ENCODE assay signal across 13 cellular contexts in the genomic region with DNA sequence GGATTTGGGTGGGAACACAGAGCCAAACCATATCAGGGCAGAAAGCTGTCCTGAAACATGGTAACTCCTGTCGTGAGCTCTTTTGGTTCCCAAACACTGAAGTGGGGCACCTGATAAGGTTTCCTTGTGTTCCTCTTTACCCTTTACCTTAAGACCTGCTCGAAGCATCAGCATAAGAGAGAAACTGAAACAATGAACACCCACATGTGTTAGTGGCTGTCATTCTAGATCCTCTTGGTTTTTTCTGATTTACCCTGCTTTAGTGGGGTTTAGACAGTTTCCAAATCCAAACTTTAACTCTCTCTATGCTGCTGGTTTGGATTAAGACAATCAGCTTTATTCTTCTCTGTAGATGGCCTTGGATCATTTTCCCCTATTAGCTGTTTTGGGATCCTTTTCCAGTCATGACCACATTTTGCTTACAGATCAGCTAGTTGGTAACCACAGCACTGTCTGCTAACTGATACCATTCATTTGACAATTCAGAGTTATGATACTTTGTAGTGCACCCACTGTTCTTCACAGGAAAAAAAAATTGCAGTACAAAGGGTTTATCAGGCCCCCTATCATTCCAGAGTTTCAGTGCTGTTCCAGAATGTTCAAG. TPM values are rescaled to one million over a fixed set of nuclear protein-coding genes. Genes with fewer than 3 reads are reported as not detected.
DNase-seq lines count a peak whose midpoint lies in the region; ATAC-seq and TF ChIP-seq lines count a peak whose summit lies in the region.
"Had no signal": no experiment of that assay in that cellular context is flagged by ENCODE, and none has a peak within 500 bp of the region (broad histone marks: within the 10 kb centered on the region; RNA-seq: fewer than 3 reads in every experiment).

No MANE protein-coding gene starts in this region.

- intact Hi-C loops in CD14-positive monocyte (cut with micrococcal nuclease), result loop anchor here in 1 of 2 donors (5.0 to 10.0 kb wide), 2 partner anchors 182 to 235 kb away; no protein-coding TSS in a partner anchor

- peaks cover 21% of the 10 kb centered on the region for H3K4me1 Mint-ChIP-seq in CD14-positive monocyte
- H3K4me1 Mint-ChIP-seq in IgD-negative memory B cell, result peaks cover 20 to 27% (median 21%) of the 10 kb centered on the region in 3 donors

- peak; percentile 48 for ATAC-seq in GM18907 (IDR thresholded peaks at IDR 0.05; ENCODE audit: unreplicated experiment)
- peak; percentile 74 for ATAC-seq in HG02798 (IDR thresholded peaks at IDR 0.05; ENCODE audit: poor library complexity, unreplicated experiment)

- H3K27me3 Mint-ChIP-seq in CD14-positive monocyte (ENCODE audit: low read depth in 3 of 3), result no peaks in the 10 kb centered on the region
- H3K27me3 Mint-ChIP-seq in IgD-negative memory B cell, result no peaks in the 10 kb centered on the region

- H3K27ac Mint-ChIP-seq in CD14-positive monocyte (peak overlapping the region; percentile 88 to 96 (median 94)), IgD-negative memory B cell (peak overlapping the region; percentile 87 to 93 (median 88))

- H3K9me3 Mint-ChIP-seq in CD14-positive monocyte (peaks cover 15 to 27% (median 20%) of the 10 kb centered on the region in 7 donors), IgD-negative memory B cell (peaks cover 4 to 25% (median 15%) of the 10 kb centered on the region in 3 donors)

- DNase-seq in CD14-positive monocyte (ENCODE audit: low spot score) (no peak), HPDE6-E6E7 (ENCODE audit: extremely low spot score) (no peak), epidermal melanocyte (ENCODE audit: insufficient read length, low spot score) (no peak), NCI-H526 treated with DMSO at 0.1 percent for 48 hours (lab: John Stamatoyannopoulos, UW) (no peak), NCI-H1092 treated with DMSO at 0.1 percent for 48 hours (lab: John Stamatoyannopoulos, UW) (no peak)
- DNase-seq: activated CD4-positive, alpha-beta T cell treated with anti-CD3 and anti-CD28 coated beads for 4 hours; kidney; NCI-H1930; Right ventricle myocardium superior had no signal

- peaks cover 30 to 45% of the 10 kb centered on the region in 2 donors for H3K36me3 Mint-ChIP-seq in CD14-positive monocyte
- H3K36me3 Mint-ChIP-seq in IgD-negative memory B cell, result no peaks in the 10 kb centered on the region

- TF ChIP-seq CTCF in CD14-positive monocyte (IDR thresholded peaks at IDR 0.05), result no peak

- peak overlapping the region; percentile 5 to 95 for H3K4me3 Mint-ChIP-seq in CD14-positive monocyte
- peak overlapping the region; percentile 46 to 91 (median 86) for H3K4me3 Mint-ChIP-seq in IgD-negative memory B cell

RNA-seq across cellular contexts. Expression of a gene that starts 1.0 kb away (rescaled TPM):
- polyA plus RNA-seq in CD14-positive monocyte (1,000 to 10,000 TPM; 1,418 to 1,917 TPM), IgD-negative memory B cell (25.4 TPM)

RNA-seq across cellular contexts. Expression of a gene that starts 49.2 kb away (rescaled TPM):
- not detected for polyA plus RNA-seq in CD14-positive monocyte
- polyA plus RNA-seq in IgD-negative memory B cell, result not detected
- polyA plus RNA-seq: esophagus had no signal

RNA-seq across cellular contexts. Expression of a gene that starts 58.2 kb away (rescaled TPM):
- not detected for polyA plus RNA-seq in CD14-positive monocyte
- not detected for polyA plus RNA-seq in IgD-negative memory B cell
- polyA plus RNA-seq: esophagus had no signal

Comparison
In these comparisons a context has a peak if more than half of its experiments do, and no peak if none do; other contexts are left out.
1. RNA of a gene that starts 1.0 kb away (polyA plus RNA-seq): 1,418 to 1,917 TPM in CD14-positive monocyte; 25.4 TPM in IgD-negative memory B cell (single experiment); every median in the first group is over 10 times any median in the second.